Comparison of ENCODE assay signal across 9 cellular contexts in genomic region chr2:103959174-103960125, GRCh38.
DNase-seq lines count a peak whose midpoint lies in the region; ATAC-seq, FAIRE-seq and TF ChIP-seq lines count a peak whose summit lies in the region.
"Had no signal": no experiment of that assay in that cellular context is flagged by ENCODE, and none has a peak within 500 bp of the region (broad histone marks: within the 10 kb centered on the region; RNA-seq: fewer than 3 reads in every experiment).

No MANE protein-coding gene starts in this region.

- no peak overlapping the region for H3K27ac Mint-ChIP-seq in astrocyte (ENCODE audit: unreplicated experiment)
- H3K27ac Mint-ChIP-seq: dendritic cell treated with granulocyte-macrophage colony-stimulating factor and Interleukin-4, amounts not matched to agents 40 ng/mL and 50 ng/mL, for 4 days had no signal

- peak; percentile 94 for ATAC-seq in GM18868 (IDR thresholded peaks at IDR 0.05; ENCODE audit: unreplicated experiment)
- peak; percentile 86 to 94 (median 92) for ATAC-seq in right lobe of liver
- no peak for ATAC-seq in HG02571 (IDR thresholded peaks at IDR 0.05; ENCODE audit: unreplicated experiment)
- no peak for ATAC-seq in GM21619 (IDR thresholded peaks at IDR 0.05; ENCODE audit: unreplicated experiment)
- ATAC-seq in gastrocnemius medialis = no peak

- no peak overlapping the region for H2AFZ ChIP-seq in astrocyte (ENCODE audit: low read depth, low read length)

- peak; percentile 16 for TF ChIP-seq CTCF in AG04449 (IDR thresholded peaks at IDR 0.05; ENCODE audit: insufficient read depth, low read length, missing control alignments)
- TF ChIP-seq CTCF in astrocyte (IDR thresholded peaks at IDR 0.05; ENCODE audit: insufficient read depth, low read depth, low read length) = peak; percentile 88
- TF ChIP-seq CTCF in right lobe of liver (IDR thresholded peaks at IDR 0.05) = peak; percentile 56 to 74 (median 65)
- no peak for TF ChIP-seq CTCF in gastrocnemius medialis (IDR thresholded peaks at IDR 0.05 in 4 of 5, conservative IDR thresholded peaks at IDR 0.05 in 1 of 5)

- in situ Hi-C loops in gastrocnemius medialis (cut with MboI; ENCODE audit: low sequenced_read_pairs in 4 of 4) = no loop called here

- H3K27ac ChIP-seq in astrocyte (ENCODE audit: low read depth, low read length) (no peak overlapping the region), right lobe of liver (no peak overlapping the region), gastrocnemius medialis (no peak overlapping the region)

- H3K9me3 ChIP-seq in astrocyte (ENCODE audit: insufficient read depth, low read depth, low read length) (no peaks in the 10 kb centered on the region), right lobe of liver (no peaks in the 10 kb centered on the region), gastrocnemius medialis (no peaks in the 10 kb centered on the region)

- H3K27me3 ChIP-seq in astrocyte (ENCODE audit: insufficient read depth, low read length) = no peaks in the 10 kb centered on the region
- no peaks in the 10 kb centered on the region for H3K27me3 ChIP-seq in right lobe of liver
- peaks cover 0 to 9% (median 3%) of the 10 kb centered on the region in 3 donors for H3K27me3 ChIP-seq in gastrocnemius medialis

- CTCF ChIA-PET in AG04449 (lab: Yijun Ruan, JAX) = interaction anchor here (2.0 kb wide), 1 partner anchor 891 kb away, joined by 10 read pairs; no protein-coding TSS in a partner anchor

- POLR2A ChIA-PET in AG04449 (lab: Yijun Ruan, JAX) = no interaction called here

- TF ChIP-seq POLR2A in right lobe of liver (IDR thresholded peaks at IDR 0.05) = no peak
- TF ChIP-seq POLR2A in gastrocnemius medialis (IDR thresholded peaks at IDR 0.05) = no peak

- H3K4me1 ChIP-seq in astrocyte (ENCODE audit: insufficient read depth, low read length) (no peaks in the 10 kb centered on the region), right lobe of liver (peaks cover 0 to 13% (median 0%) of the 10 kb centered on the region in 4 donors), gastrocnemius medialis (no peaks in the 10 kb centered on the region)

- no peak overlapping the region for H3K4me2 ChIP-seq in astrocyte (ENCODE audit: low read length)

- no peak overlapping the region for H3K4me3 Mint-ChIP-seq in astrocyte (ENCODE audit: unreplicated experiment)
- H3K4me3 Mint-ChIP-seq: dendritic cell treated with granulocyte-macrophage colony-stimulating factor and Interleukin-4, amounts not matched to agents 40 ng/mL and 50 ng/mL, for 4 days had no signal

- H3K9ac ChIP-seq in astrocyte (ENCODE audit: low read length) = no peak overlapping the region

- no peaks in the 10 kb centered on the region for H3K36me3 ChIP-seq in astrocyte (ENCODE audit: insufficient read depth, low read length)
- no peaks in the 10 kb centered on the region for H3K36me3 ChIP-seq in right lobe of liver
- H3K36me3 ChIP-seq in gastrocnemius medialis = no peaks in the 10 kb centered on the region

- no peaks in the 10 kb centered on the region for H3K27me3 Mint-ChIP-seq in astrocyte (ENCODE audit: low read depth, unreplicated experiment)
- H3K27me3 Mint-ChIP-seq: dendritic cell treated with granulocyte-macrophage colony-stimulating factor and Interleukin-4, amounts not matched to agents 40 ng/mL and 50 ng/mL, for 4 days had no signal

- no peaks in the 10 kb centered on the region for H4K20me1 ChIP-seq in astrocyte (ENCODE audit: insufficient read depth, low read length)

- WGBS in right lobe of liver (ENCODE audit: insufficient coverage, low coverage, low lambda C conversion rate, missing lambda C conversion rate) = 20% methylated on average over 9 of the region's 9 CpGs

- DNase-seq in AG04449 (ENCODE audit: low read depth, low spot score) (no peak), NCI-H1092 (lab: John Stamatoyannopoulos, UW) (peak; percentile 30), astrocyte (ENCODE audit: low read depth) (peak; percentile 12), right lobe of liver (peak; percentile 45 to 63 (median 53)), gastrocnemius medialis (no peak)

- no peak for FAIRE-seq in astrocyte (lab: Jason Lieb, UNC)

- H3K9me3 Mint-ChIP-seq in astrocyte (ENCODE audit: unreplicated experiment) = no peaks in the 10 kb centered on the region
- H3K9me3 Mint-ChIP-seq: dendritic cell treated with granulocyte-macrophage colony-stimulating factor and Interleukin-4, amounts not matched to agents 40 ng/mL and 50 ng/mL, for 4 days had no signal

- intact Hi-C loops in right lobe of liver (cut with DNase I) (no loop called here), gastrocnemius medialis (cut with DNase I; ENCODE audit: low total_unique reads) (no loop called here)

- H3K4me1 Mint-ChIP-seq in astrocyte (ENCODE audit: low read depth, unreplicated experiment) = no peaks in the 10 kb centered on the region

- H3K36me3 Mint-ChIP-seq in astrocyte (ENCODE audit: low read depth, unreplicated experiment) = no peaks in the 10 kb centered on the region

- H3K4me3 ChIP-seq in AG04449 (ENCODE audit: low read depth, low read length) (no peak overlapping the region), astrocyte (ENCODE audit: insufficient read depth, low read depth, low read length) (no peak overlapping the region), right lobe of liver (no peak overlapping the region), gastrocnemius medialis (no peak overlapping the region)

- no peaks in the 10 kb centered on the region for H3K79me2 ChIP-seq in astrocyte (ENCODE audit: insufficient read depth, low read length)

Comparison
In these comparisons a context has a peak if more than half of its experiments do, and no peak if none do; other contexts are left out.
1. DNase-seq: peak in NCI-H1092 (single experiment), astrocyte (single experiment) and right lobe of liver (3 of 3); none in AG04449 (single experiment) and gastrocnemius medialis (0 of 2).
2. CTCF ChIP-seq: peak in AG04449 (single experiment), astrocyte (single experiment) and right lobe of liver (4 of 4); none in gastrocnemius medialis (0 of 5).
3. ATAC-seq: peak in GM18868 (single experiment) and right lobe of liver (4 of 4); none in HG02571 (single experiment), GM21619 (single experiment) and gastrocnemius medialis (0 of 2).